ENCODE assay signal across 1 cellular context in genomic region chr7:151188252-151188542, GRCh38.
TF ChIP-seq lines count a peak whose summit lies in the region.

No MANE protein-coding gene starts in this region.

TF ChIP-seq in GM12878, 131 proteins besides CTCF, POLR2A, EP300 and RAD21:
- TF ChIP-seq RELB (IDR thresholded peaks at IDR 0.05; ENCODE audit: low read depth) (no peak), NR2C1 (IDR thresholded peaks at IDR 0.05) (no peak), PAX5 (IDR thresholded peaks at IDR 0.05; ENCODE audit: borderline replicate concordance, low read depth, low read length) (peak; percentile 59; the same call in 1 of the 2 replicates), RUNX3 (IDR thresholded peaks at IDR 0.05; ENCODE audit: low read length) (peak; percentile 16; the same call in 1 of the 2 replicates), BHLHE40 (IDR thresholded peaks at IDR 0.05; ENCODE audit: borderline replicate concordance in 1 of 2, low read depth in 2 of 2, low read length in 1 of 2) (peak in 1 of 2 experiments; percentile 25; a peak in 1 of 4 replicates), NFXL1 (IDR thresholded peaks at IDR 0.05; ENCODE audit: borderline replicate concordance) (no peak), MTA2 (IDR thresholded peaks at IDR 0.05; ENCODE audit: low read depth) (no peak)
